16 cellular contexts compared by ENCODE assay signal in genomic region chr4:137981277-137981676, GRCh38.
DNase-seq lines count a peak whose midpoint lies in the region; ATAC-seq, FAIRE-seq and TF ChIP-seq lines count a peak whose summit lies in the region.
"Had no signal": no experiment of that assay in that cellular context is flagged by ENCODE, and none has a peak within 500 bp of the region (broad histone marks: within the 10 kb centered on the region; RNA-seq: fewer than 3 reads in every experiment).

No MANE protein-coding gene starts in this region.

- intact Hi-C loops in K562 (cut with micrococcal nuclease): no loop called here

- H2AFZ ChIP-seq in K562 (ENCODE audit: low read depth, low read length) (no peak overlapping the region), mesenchymal stem cell (ENCODE audit: low read depth, low read length) (no peak overlapping the region)

- TF ChIP-seq CTCF in K562 (IDR thresholded peaks at IDR 0.05 in 2 of 3, conservative IDR thresholded peaks at IDR 0.05 in 1 of 3; ENCODE audit: insufficient read depth in 2 of 3, low read depth in 1 of 3, low read length in 3 of 3): no peak
- no peak for TF ChIP-seq CTCF in omental fat pad (IDR thresholded peaks at IDR 0.05)

- 8% methylated on average over 3 of the region's 3 CpGs for WGBS in K562 (ENCODE audit: insufficient coverage, low coverage, missing lambda C conversion rate)
- 80% methylated on average over 3 of the region's 3 CpGs for WGBS in mesenchymal stem cell

- H4K8ac ChIP-seq in mesenchymal stem cell (ENCODE audit: low read length): no peak overlapping the region

- H3K18ac ChIP-seq in mesenchymal stem cell (ENCODE audit: low read depth in 1 of 2, low read length in 2 of 2): no peak overlapping the region

- BruUV-seq in K562 (replicated peaks; lab: Mats Ljungman, UMichigan): no TSS peak

- TF ChIP-seq EP300 in K562 (IDR thresholded peaks at IDR 0.05; ENCODE audit: low read length): no peak

- no peaks in the 10 kb centered on the region for H4K20me1 ChIP-seq in K562 (replicated peaks; ENCODE audit: control insufficient read depth, insufficient read depth, low read length)

- H2AK5ac ChIP-seq in mesenchymal stem cell (ENCODE audit: low read length, severe bottlenecking): no peak overlapping the region

- no peak overlapping the region for H4K91ac ChIP-seq in mesenchymal stem cell (ENCODE audit: low read length)

- H2BK12ac ChIP-seq in mesenchymal stem cell (ENCODE audit: low read length in 2 of 2): no peak overlapping the region

- H3K9ac ChIP-seq in K562 (ENCODE audit: insufficient read depth in 1 of 2, low read depth in 2 of 2, low read length in 2 of 2): no peak overlapping the region
- no peak overlapping the region for H3K9ac ChIP-seq in mesenchymal stem cell (ENCODE audit: low read length)

- no peak overlapping the region for H3K14ac ChIP-seq in mesenchymal stem cell (ENCODE audit: low read length in 2 of 2)

- TF ChIP-seq POLR2A in K562 (conservative IDR thresholded peaks at IDR 0.05): no peak

- no peak overlapping the region for H2BK15ac ChIP-seq in mesenchymal stem cell (ENCODE audit: low read depth, poor library complexity, severe bottlenecking)

- no peaks in the 10 kb centered on the region for H3K79me1 ChIP-seq in mesenchymal stem cell (replicated peaks; ENCODE audit: low read length, poor library complexity, severe bottlenecking)

- H3K36me3 ChIP-seq in K562 (ENCODE audit: control insufficient read depth, insufficient read depth, low read length) (no peaks in the 10 kb centered on the region), mesenchymal stem cell (ENCODE audit: control insufficient read depth in 1 of 2, insufficient read depth in 2 of 2, low read depth in 1 of 2, low read length in 2 of 2) (no peaks in the 10 kb centered on the region)
- H3K36me3 ChIP-seq: SJSA1 had no signal

- POLR2A ChIA-PET in K562 (lab: Yijun Ruan, JAX): no interaction called here

- peak in 1 of 2 experiments; percentile 29; a peak in 1 of 4 replicates for TF ChIP-seq RAD21 in K562 (CRISPR knock-in tag; conservative IDR thresholded peaks at IDR 0.05 in 1 of 2, IDR thresholded peaks at IDR 0.05 in 1 of 2)

- no peak overlapping the region for H3K4me2 ChIP-seq in K562 (ENCODE audit: insufficient read depth, low read length)
- H3K4me2 ChIP-seq in mesenchymal stem cell (ENCODE audit: low read length, poor library complexity, severe bottlenecking): no peak overlapping the region

- H3K9me3 ChIP-seq in K562 (replicated peaks; ENCODE audit: control insufficient read depth, insufficient read depth, low read depth, low read length) (no peaks in the 10 kb centered on the region), mesenchymal stem cell (ENCODE audit: control insufficient read depth, low read length) (no peaks in the 10 kb centered on the region)
- H3K9me3 ChIP-seq: SJSA1 had no signal

- DNase-seq in EH (ENCODE audit: low read depth) (peak; percentile 78), LoVo (ENCODE audit: low spot score) (peak; percentile 32), K562 (ENCODE audit: extremely low read depth in 1 of 4, low spot score in 3 of 4) (peak in 1 of 4 experiments; percentile 3), mesenchymal stem cell (peak; percentile 37), NCI-H1105 treated with DMSO at 0.1 percent for 48 hours (lab: John Stamatoyannopoulos, UW) (no peak), omental fat pad (ENCODE audit: low spot score) (no peak)
- no peak for DNase-seq in activated CD4-positive, alpha-beta T cell treated with anti-CD3 and anti-CD28 coated beads for 48 hours
- DNase-seq: CD4-positive, alpha-beta T cell; effector CD4-positive, alpha-beta T cell; head of caudate nucleus; natural killer cell; NCI-H187 had no signal

- no peaks in the 10 kb centered on the region for H3K27me3 ChIP-seq in K562 (ENCODE audit: control insufficient read depth in 2 of 2, insufficient read depth in 2 of 2, low read length in 2 of 2)
- H3K27me3 ChIP-seq in mesenchymal stem cell (ENCODE audit: control insufficient read depth in 1 of 2, insufficient read depth in 1 of 2, low read length in 2 of 2): no peaks in the 10 kb centered on the region
- H3K27me3 ChIP-seq: SJSA1 had no signal

- no peak overlapping the region for H3K4ac ChIP-seq in mesenchymal stem cell (ENCODE audit: low read depth in 1 of 2, low read length in 2 of 2)

- CTCF ChIA-PET in K562 (lab: Yijun Ruan, JAX; ENCODE audit: low intra/inter-chr PET ratio): no interaction called here

- H3K23ac ChIP-seq in mesenchymal stem cell (ENCODE audit: low read length in 2 of 2): no peak overlapping the region

- in situ Hi-C loops in K562 (cut with MboI): no loop called here

- H3K9me1 ChIP-seq in K562 (ENCODE audit: control insufficient read depth, insufficient read depth, low read length): no peaks in the 10 kb centered on the region

- H2BK5ac ChIP-seq in mesenchymal stem cell (ENCODE audit: low read depth, low read length, poor library complexity, severe bottlenecking): no peak overlapping the region

- H3K79me2 ChIP-seq in K562 (ENCODE audit: control insufficient read depth, insufficient read depth, low read length): no peaks in the 10 kb centered on the region

- no peak overlapping the region for H2BK120ac ChIP-seq in mesenchymal stem cell (ENCODE audit: low read depth, low read length)

- FAIRE-seq in K562 (lab: Jason Lieb, UNC): no peak

- peak; percentile 55; the same call in 1 of the 3 replicates for ATAC-seq in K562
- ATAC-seq in HG02884 (IDR thresholded peaks at IDR 0.05; ENCODE audit: unreplicated experiment): no peak
- ATAC-seq in omental fat pad (ENCODE audit: low FRiP score): no peak
- ATAC-seq: left lobe of liver, natural killer cell, WTC11 had no signal

- H3K27ac ChIP-seq in K562 (ENCODE audit: extremely low read depth, low read depth, low read length) (no peak overlapping the region), mesenchymal stem cell (ENCODE audit: low read length, poor library complexity, severe bottlenecking) (no peak overlapping the region)
- H3K27ac ChIP-seq: SJSA1 had no signal

- no peak overlapping the region for H3K4me3 ChIP-seq in K562
- H3K4me3 ChIP-seq in mesenchymal stem cell (ENCODE audit: insufficient read depth in 1 of 2, low read depth in 1 of 2, low read length in 2 of 2): no peak overlapping the region
- H3K4me3 ChIP-seq: SJSA1 had no signal

- H3K4me1 ChIP-seq in K562 (replicated peaks in 1 of 2; ENCODE audit: control insufficient read depth in 2 of 2, insufficient read depth in 2 of 2, low read length in 2 of 2) (no peaks in the 10 kb centered on the region), mesenchymal stem cell (ENCODE audit: control insufficient read depth, insufficient read depth, low read depth, low read length) (no peaks in the 10 kb centered on the region)
- H3K4me1 ChIP-seq: SJSA1 had no signal

TF ChIP-seq in K562, 482 proteins besides CTCF, POLR2A, EP300 and RAD21 (continues in another document):
- TF ChIP-seq HBP1 (CRISPR knock-in tag; IDR thresholded peaks at IDR 0.05): no peak
- no peak for TF ChIP-seq JUND (IDR thresholded peaks at IDR 0.05; ENCODE audit: borderline replicate concordance, low read depth, low read length)
- TF ChIP-seq JUND (tag; IDR thresholded peaks at IDR 0.05; ENCODE audit: borderline replicate concordance, low read depth, low read length): peak; percentile 62; the same call in 1 of the 3 replicates
- TF ChIP-seq ZNF830 (CRISPR knock-in tag; IDR thresholded peaks at IDR 0.05): no peak
- TF ChIP-seq HMBOX1 (IDR thresholded peaks at IDR 0.05): no peak
- peak; percentile 77 for TF ChIP-seq FOSL1 (tag; conservative IDR thresholded peaks at IDR 0.05)
- no peak for TF ChIP-seq HDAC8 (tag; IDR thresholded peaks at IDR 0.05)

Comparison
In these comparisons a context has a peak if more than half of its experiments do, and no peak if none do; other contexts are left out.
1. DNase-seq: peak in EH (single experiment), LoVo (single experiment) and mesenchymal stem cell (single experiment); none in activated CD4-positive, alpha-beta T cell treated with anti-CD3 and anti-CD28 coated beads for 48 hours (single experiment), NCI-H1105 treated with DMSO at 0.1 percent for 48 hours (single experiment) and omental fat pad (single experiment).